ENCODE assay signal across 10 cellular contexts in the genomic region with DNA sequence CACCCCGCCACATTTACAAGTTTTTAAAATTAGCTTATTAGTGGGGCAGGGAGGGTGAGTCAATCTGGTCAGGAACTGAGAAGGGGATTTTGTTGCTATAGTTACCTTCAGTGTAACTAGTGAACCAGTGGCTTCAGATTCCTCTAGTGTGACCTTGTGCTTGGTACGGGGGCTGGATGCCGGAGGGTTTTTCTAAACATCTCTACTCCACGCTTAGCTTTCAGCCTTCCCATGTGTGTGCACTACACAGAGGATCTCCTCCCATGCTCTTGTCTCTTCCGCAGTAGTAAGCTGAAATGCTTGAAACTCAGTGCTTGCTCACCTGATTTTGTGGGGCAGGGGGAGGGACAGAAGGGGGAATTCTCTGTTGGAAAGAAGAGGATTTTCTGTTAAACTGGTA.
DNase-seq lines count a peak whose midpoint lies in the region; ATAC-seq and TF ChIP-seq lines count a peak whose summit lies in the region.
"Had no signal": no experiment of that assay in that cellular context is flagged by ENCODE, and none has a peak within 500 bp of the region (broad histone marks: within the 10 kb centered on the region; RNA-seq: fewer than 3 reads in every experiment).

No MANE protein-coding gene starts in this region.

- DNase-seq in GM10248 (ENCODE audit: extremely low spot score) (peak; percentile 82), GM20000 (ENCODE audit: low spot score) (peak; percentile 79), fibroblast of the conjunctiva (ENCODE audit: low read depth) (peak; percentile 40), MG63 (no peak), COR-L47 (lab: John Stamatoyannopoulos, UW) (no peak), SK-N-DZ (ENCODE audit: low spot score) (no peak)
- DNase-seq in activated CD4-positive, alpha-beta T cell treated with anti-CD3 and anti-CD28 coated beads for 4 hours: no peak
- DNase-seq: islet precursor cell, stomach had no signal

- no peak for TF ChIP-seq CTCF in GM10248 (IDR thresholded peaks at IDR 0.05; ENCODE audit: control extremely low read depth, extremely low read depth, low read depth, missing control alignments)
- TF ChIP-seq CTCF in GM20000 (IDR thresholded peaks at IDR 0.05; ENCODE audit: extremely low read depth, missing control alignments): no peak

- no peaks in the 10 kb centered on the region for H3K9me3 ChIP-seq in MG63
- H3K9me3 ChIP-seq: stomach had no signal

- peak; percentile 96 for ATAC-seq in HG03432 (IDR thresholded peaks at IDR 0.05; ENCODE audit: unreplicated experiment)

- no peaks in the 10 kb centered on the region for H3K27me3 ChIP-seq in MG63
- H3K27me3 ChIP-seq: stomach had no signal

- POLR2A ChIA-PET in GM10248 (lab: Yijun Ruan, JAX): interaction anchor here (0.8 to 1.7 kb wide), 3 partner anchors 16 to 19 kb away, joined by 3 to 6 read pairs (median 4); no protein-coding TSS in a partner anchor

- no peak overlapping the region for H3K4me3 ChIP-seq in MG63
- H3K4me3 ChIP-seq: stomach had no signal

- no peaks in the 10 kb centered on the region for H3K36me3 ChIP-seq in MG63
- H3K36me3 ChIP-seq: stomach had no signal

- CTCF ChIA-PET in GM10248 (lab: Yijun Ruan, JAX): interaction anchor here (1.0 to 3.1 kb wide), 14 partner anchors 9 to 192 kb away, joined by 3 to 42 read pairs (median 6); no protein-coding TSS in a partner anchor

Comparison
In these comparisons a context has a peak if more than half of its experiments do, and no peak if none do; other contexts are left out.
1. DNase-seq: peak in GM10248 (single experiment), GM20000 (single experiment) and fibroblast of the conjunctiva (single experiment); none in MG63 (single experiment), COR-L47 (single experiment), SK-N-DZ (single experiment) and activated CD4-positive, alpha-beta T cell treated with anti-CD3 and anti-CD28 coated beads for 4 hours (0 of 2).